Comparison of ENCODE assay signal across 16 cellular contexts in the genomic region with DNA sequence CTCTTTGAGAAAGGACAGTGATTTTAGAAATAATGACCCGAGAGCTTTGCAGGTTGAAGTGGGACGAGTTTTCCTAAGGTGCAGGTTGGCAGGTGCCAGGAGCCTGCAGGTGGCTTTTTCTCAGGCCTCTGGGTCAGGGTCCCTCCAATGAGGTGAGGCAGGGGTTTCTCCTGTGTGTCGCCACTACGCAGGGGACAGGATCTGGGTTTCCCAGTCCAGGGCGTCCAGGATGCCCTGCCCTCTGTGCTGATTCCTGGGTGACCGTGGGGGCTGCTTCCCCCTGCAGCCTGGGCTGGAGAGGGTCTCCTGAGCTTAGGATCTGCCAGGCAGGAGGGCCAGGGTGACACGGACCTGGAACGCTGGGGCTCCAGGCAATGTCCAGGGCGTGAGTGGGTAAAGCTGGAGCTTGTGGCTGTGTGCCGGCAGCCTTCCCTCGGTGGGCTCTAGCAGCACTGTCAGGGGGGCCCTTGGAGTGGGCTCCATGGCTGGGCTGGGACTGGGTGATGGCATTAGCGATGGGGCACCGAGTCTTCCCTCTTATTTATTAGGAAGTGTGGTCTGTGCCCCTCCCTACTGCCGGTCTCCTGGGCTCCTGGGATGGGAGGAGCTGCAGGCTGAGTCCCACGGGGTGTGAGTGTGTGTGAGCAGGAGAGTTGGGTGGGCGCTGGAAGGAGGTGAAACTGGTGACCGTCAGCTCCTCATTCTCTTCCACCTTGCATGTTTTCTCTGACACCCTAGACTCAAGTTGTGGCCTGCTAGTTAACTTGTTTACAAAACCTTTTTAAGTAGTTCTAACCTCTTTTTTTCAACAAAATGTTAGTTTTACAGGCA. TPM values are rescaled to one million over a fixed set of nuclear protein-coding genes. Genes with fewer than 3 reads are reported as not detected.
DNase-seq lines count a peak whose midpoint lies in the region; ATAC-seq, FAIRE-seq and TF ChIP-seq lines count a peak whose summit lies in the region.
"Had no signal": no experiment of that assay in that cellular context is flagged by ENCODE, and none has a peak within 500 bp of the region (broad histone marks: within the 10 kb centered on the region; RNA-seq: fewer than 3 reads in every experiment).

No MANE protein-coding gene starts in this region.

- peaks cover 36 to 59% (median 46%) of the 10 kb centered on the region in 4 donors for H3K4me1 Mint-ChIP-seq in CD4-positive, alpha-beta memory T cell
- peaks cover 52% of the 10 kb centered on the region for H3K4me1 Mint-ChIP-seq in activated naive CD8-positive, alpha-beta T cell treated with anti-CD3 and anti-CD28 coated beads for 36 hours

- H3K4me3 ChIP-seq in A549 (no peak overlapping the region), lower lobe of right lung (no peak overlapping the region)
- H3K4me3 ChIP-seq in CD4-positive, alpha-beta memory T cell (ENCODE audit: low read length in 2 of 2), result peak overlapping the region in 1 of 2 donors; percentile 11

- no peaks in the 10 kb centered on the region for H3K36me3 ChIP-seq in CD4-positive, alpha-beta memory T cell (ENCODE audit: insufficient read depth, low read length)
- no peaks in the 10 kb centered on the region for H3K36me3 ChIP-seq in lower lobe of right lung
- H3K36me3 ChIP-seq: colonic mucosa had no signal

- TF ChIP-seq EP300 in A549 (IDR thresholded peaks at IDR 0.05), result no peak

- no peaks in the 10 kb centered on the region for H3K36me3 Mint-ChIP-seq in CD4-positive, alpha-beta memory T cell
- peaks cover 8% of the 10 kb centered on the region for H3K36me3 Mint-ChIP-seq in activated naive CD8-positive, alpha-beta T cell treated with anti-CD3 and anti-CD28 coated beads for 36 hours
- H3K36me3 Mint-ChIP-seq: stimulated activated naive B cell treated with anti-CD40 and anti-IgM and Interleukin-4, amounts not matched to agents 10 μg/mL and 1 μg/mL and 100 μg/mL, for 72 hours had no signal

- TF ChIP-seq CTCF in A549 (IDR thresholded peaks at IDR 0.05) (no peak), lower lobe of right lung (IDR thresholded peaks at IDR 0.05) (no peak)

- H3K27me3 Mint-ChIP-seq in CD4-positive, alpha-beta memory T cell, result no peaks in the 10 kb centered on the region
- H3K27me3 Mint-ChIP-seq in activated naive CD8-positive, alpha-beta T cell treated with anti-CD3 and anti-CD28 coated beads for 36 hours, result no peaks in the 10 kb centered on the region

- no peak for ATAC-seq in A549
- no peak for ATAC-seq in lower lobe of right lung
- no peak for ATAC-seq in HG03039 (IDR thresholded peaks at IDR 0.05; ENCODE audit: unreplicated experiment)
- ATAC-seq: stimulated activated naive B cell treated with anti-CD40 and anti-IgM and Interleukin-4, amounts not matched to agents 10 μg/mL and 1 μg/mL and 100 μg/mL, for 72 hours had no signal

- DNase-seq in A549 (ENCODE audit: low read depth in 1 of 2, low spot score in 1 of 2), result no peak
- DNase-seq in CD4-positive, alpha-beta memory T cell, result no peak
- DNase-seq in activated naive CD8-positive, alpha-beta T cell treated with anti-CD3 and anti-CD28 coated beads for 36 hours, result no peak
- peak; percentile 30 for DNase-seq in lower lobe of right lung
- no peak for DNase-seq in GDM1 (lab: John Stamatoyannopoulos, UW)
- no peak for DNase-seq in SW 1271 (lab: John Stamatoyannopoulos, UW)
- no peak for DNase-seq in NCI-H69 (lab: John Stamatoyannopoulos, UW)
- DNase-seq: colonic mucosa; left cardiac atrium; NCI-H187 treated with DMSO at 0.1 percent for 48 hours; stimulated activated CD4-positive, alpha-beta T cell treated with anti-CD3 and anti-CD28 coated beads, Interleukin-2, amount 100 ng/mL, for 24 hours; stimulated activated naive B cell treated with anti-CD40 and anti-IgM and Interleukin-4, amounts not matched to agents 10 μg/mL and 1 μg/mL and 100 μg/mL, for 72 hours had no signal

- H3K27ac Mint-ChIP-seq in CD4-positive, alpha-beta memory T cell, result peak overlapping the region; percentile 74 to 92 (median 88)
- H3K27ac Mint-ChIP-seq in activated naive CD8-positive, alpha-beta T cell treated with anti-CD3 and anti-CD28 coated beads for 36 hours, result peak overlapping the region; percentile 85
- H3K27ac Mint-ChIP-seq: stimulated activated naive B cell treated with anti-CD40 and anti-IgM and Interleukin-4, amounts not matched to agents 10 μg/mL and 1 μg/mL and 100 μg/mL, for 72 hours had no signal

- no peak for FAIRE-seq in A549 (lab: Jason Lieb, UNC)
- FAIRE-seq: H54 had no signal

- no peak for TF ChIP-seq RAD21 in A549 (conservative IDR thresholded peaks at IDR 0.05 in 1 of 2, IDR thresholded peaks at IDR 0.05 in 1 of 2)

- POLR2A ChIA-PET in A549 (lab: Yijun Ruan, JAX), result no interaction called here
- POLR2A ChIA-PET in CD4-positive, alpha-beta memory T cell (lab: Charles Lee; ENCODE audit: partially characterized antibody), result interaction anchor here (0.7 to 1.6 kb wide), 6 partner anchors 8 to 73 kb away, joined by 3 to 5 read pairs (median 3); no protein-coding TSS in a partner anchor

- H3K4me1 ChIP-seq in A549, result peaks cover 15% of the 10 kb centered on the region
- H3K4me1 ChIP-seq in CD4-positive, alpha-beta memory T cell (ENCODE audit: insufficient read depth, low read length), result peaks cover 63% of the 10 kb centered on the region
- peaks cover 4% of the 10 kb centered on the region for H3K4me1 ChIP-seq in lower lobe of right lung
- H3K4me1 ChIP-seq: colonic mucosa had no signal

- no peak overlapping the region for H3K27ac ChIP-seq in A549
- no peak overlapping the region for H3K27ac ChIP-seq in CD4-positive, alpha-beta memory T cell (ENCODE audit: low read depth, low read length)
- H3K27ac ChIP-seq in lower lobe of right lung, result no peak overlapping the region
- H3K27ac ChIP-seq: colonic mucosa had no signal

- TF ChIP-seq POLR2A in A549 (IDR thresholded peaks at IDR 0.05; ENCODE audit: low read length), result no peak

- H3K27me3 ChIP-seq in CD4-positive, alpha-beta memory T cell (ENCODE audit: insufficient read depth, low read length), result no peaks in the 10 kb centered on the region
- H3K27me3 ChIP-seq in lower lobe of right lung (ENCODE audit: low read depth), result peaks cover 32% of the 10 kb centered on the region

- WGBS in A549 (ENCODE audit: missing lambda C conversion rate), result 80% methylated on average over 11 of the region's 17 CpGs

- peaks cover 0 to 2% (median 0%) of the 10 kb centered on the region in 8 donors for H3K9me3 Mint-ChIP-seq in CD4-positive, alpha-beta memory T cell
- no peaks in the 10 kb centered on the region for H3K9me3 Mint-ChIP-seq in activated naive CD8-positive, alpha-beta T cell treated with anti-CD3 and anti-CD28 coated beads for 36 hours
- H3K9me3 Mint-ChIP-seq: stimulated activated naive B cell treated with anti-CD40 and anti-IgM and Interleukin-4, amounts not matched to agents 10 μg/mL and 1 μg/mL and 100 μg/mL, for 72 hours had no signal

- CTCF ChIA-PET in A549 (lab: Yijun Ruan, JAX), result interaction anchor here (0.8 to 1.4 kb wide), 4 partner anchors 10 to 228 kb away, joined by 3 read pairs; no protein-coding TSS in a partner anchor
- CTCF ChIA-PET in CD4-positive, alpha-beta memory T cell (lab: Charles Lee; ENCODE audit: partially characterized antibody), result interaction anchor here (1.2 to 2.0 kb wide), 3 partner anchors 25 to 87 kb away, joined by 3 to 4 read pairs (median 4); no protein-coding TSS in a partner anchor

- H3K9me3 ChIP-seq in A549 (no peaks in the 10 kb centered on the region), lower lobe of right lung (no peaks in the 10 kb centered on the region)
- no peaks in the 10 kb centered on the region for H3K9me3 ChIP-seq in CD4-positive, alpha-beta memory T cell (ENCODE audit: control insufficient read depth in 1 of 2, low read length in 2 of 2)
- H3K9me3 ChIP-seq: colonic mucosa had no signal

- intact Hi-C loops in CD4-positive, alpha-beta memory T cell (cut with micrococcal nuclease), result loop anchor here (5.0 kb wide), 2 partner anchors 35 to 55 kb away; no protein-coding TSS in a partner anchor
- intact Hi-C loops in lower lobe of right lung (cut with DNase I), result no loop called here

- H3K4me2 ChIP-seq in A549, result peak overlapping the region; percentile 99; the same call in 2 of the 3 replicates

- H3K4me3 Mint-ChIP-seq in CD4-positive, alpha-beta memory T cell, result peak overlapping the region; percentile 81 to 91 (median 86)
- H3K4me3 Mint-ChIP-seq in activated naive CD8-positive, alpha-beta T cell treated with anti-CD3 and anti-CD28 coated beads for 36 hours, result peak overlapping the region; percentile 83
- H3K4me3 Mint-ChIP-seq: stimulated activated naive B cell treated with anti-CD40 and anti-IgM and Interleukin-4, amounts not matched to agents 10 μg/mL and 1 μg/mL and 100 μg/mL, for 72 hours had no signal

TF ChIP-seq in A549, 52 proteins besides CTCF, POLR2A, EP300 and RAD21 (continues in another document):
- TF ChIP-seq CHD2 (IDR thresholded peaks at IDR 0.05; ENCODE audit: low read length, partially characterized antibody) (no peak), RNF2 (IDR thresholded peaks at IDR 0.05; ENCODE audit: borderline replicate concordance, low read depth) (no peak), ZNF302 (CRISPR knock-in tag; IDR thresholded peaks at IDR 0.05) (no peak), EHF (CRISPR knock-in tag; IDR thresholded peaks at IDR 0.05) (no peak), MYC (IDR thresholded peaks at IDR 0.05; ENCODE audit: borderline replicate concordance, low read length) (no peak)

RNA-seq across cellular contexts. Expression of gene APBA2, which starts 1.8 kb away (rescaled TPM):
- polyA plus RNA-seq in A549 (2011; rRNA removed), result 10.9 and 11.4 TPM in 2 replicates
- 17.6 and 19.7 TPM in 2 replicates for polyA plus RNA-seq in A549 (2012; cell fraction: cytosol; rRNA removed)
- 28.2 and 29.7 TPM in 2 replicates for polyA plus RNA-seq in A549 (2012; cell fraction: nucleus; rRNA removed)
- polyA plus RNA-seq in A549 (2017; fragmentation: RNase III; extraction: RNeasy Plus Mini Kit Qiagen cat#74134 plus additional on column Dnase treatment), result 12.2 to 14.6 TPM (median 12.6 TPM) in 3 replicates
- 13.4 and 16.5 TPM in 2 replicates for polyA minus RNA-seq in A549 (2011; rRNA and poly(A)+ RNA removed)
- 10 to 100 TPM; 52.4 to 57.3 TPM for total RNA-seq in CD4-positive, alpha-beta memory T cell
- polyA plus RNA-seq in CD4-positive, alpha-beta memory T cell, result 10 to 100 TPM; 11.1 to 28.4 TPM
- 10 to 100 TPM; 29.2 to 34.1 TPM for total RNA-seq in activated naive CD8-positive, alpha-beta T cell treated with anti-CD3 and anti-CD28 coated beads for 36 hours
- 3.8 TPM for total RNA-seq in lower lobe of right lung

RNA-seq across cellular contexts. Expression of gene GOLGA6L7, which starts 39.1 kb away (rescaled TPM):
- polyA plus RNA-seq in A549 (2011; rRNA removed), result not detected in 2 replicates
- not detected in 2 replicates for polyA plus RNA-seq in A549 (2012; cell fraction: cytosol; rRNA removed)
- polyA plus RNA-seq in A549 (2012; cell fraction: nucleus; rRNA removed), result not detected in 2 replicates
- polyA plus RNA-seq in A549 (2017; fragmentation: RNase III; extraction: RNeasy Plus Mini Kit Qiagen cat#74134 plus additional on column Dnase treatment), result not detected in 3 replicates
- not detected in 2 replicates for polyA minus RNA-seq in A549 (2011; rRNA and poly(A)+ RNA removed)
- total RNA-seq in CD4-positive, alpha-beta memory T cell, result not detected
- polyA plus RNA-seq in CD4-positive, alpha-beta memory T cell, result not detected
- not detected for total RNA-seq in activated naive CD8-positive, alpha-beta T cell treated with anti-CD3 and anti-CD28 coated beads for 36 hours
- total RNA-seq in lower lobe of right lung, result not detected
- total RNA-seq: colonic mucosa; left cardiac atrium; osteoblast; T-helper 2 cell treated with Interferon-gamma antibody and Interleukin-4, amounts not matched to agents 100 ng/mL and 5 ng/mL, for 36 hours had no signal
